In the genomic region with DNA sequence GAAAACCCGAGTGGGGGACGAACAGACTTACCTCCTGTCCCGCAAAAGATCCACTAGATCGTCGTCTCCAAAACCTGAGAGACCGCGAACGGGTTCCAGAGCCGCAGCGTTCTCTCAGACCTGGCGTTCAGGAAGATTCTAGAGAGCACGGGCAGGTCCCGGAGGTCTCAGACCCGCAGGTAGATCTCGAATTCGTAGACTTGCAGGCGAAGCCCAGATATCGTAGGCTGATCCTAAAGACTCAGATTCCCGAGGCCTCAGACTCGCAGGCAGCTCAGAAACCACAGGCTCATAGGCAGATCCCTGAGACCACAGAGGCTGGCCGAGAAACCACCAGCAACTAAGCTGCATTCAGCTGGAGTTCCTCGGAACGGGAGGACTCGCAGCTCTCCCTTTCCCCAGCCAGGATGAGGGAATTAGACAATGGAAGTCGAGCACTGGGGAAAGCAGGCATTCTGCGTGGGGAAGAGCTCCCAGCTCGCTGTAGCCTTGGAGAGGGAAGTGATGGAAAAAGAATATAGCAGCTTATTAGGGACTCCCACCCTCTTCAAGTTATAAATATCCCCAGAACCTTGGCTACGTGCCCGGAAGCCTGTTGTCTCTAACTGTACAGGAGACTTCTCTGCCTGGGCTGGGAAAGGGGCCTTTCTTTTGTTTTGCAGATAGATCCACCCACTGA, we compare ENCODE assay signal across 8 cellular contexts. TPM values are rescaled to one million over a fixed set of nuclear protein-coding genes. Genes with fewer than 3 reads are reported as not detected.
DNase-seq lines count a peak whose midpoint lies in the region; ATAC-seq and TF ChIP-seq lines count a peak whose summit lies in the region.

TSS of gene ZNF436 (minus strand) at position 502 of the 679 bp plus-strand sequence. CDS start 1,831 bp downstream, outside the sequence.

- H3F3A ChIP-seq in GM23338 (replicated peaks; ENCODE audit: low read depth) = peaks cover 20% of the 10 kb centered on the region; the same call in 1 of the 2 replicates

- H3K36me3 Mint-ChIP-seq in GM23338 (ENCODE audit: low read depth) = peaks cover 7% of the 10 kb centered on the region; the same call in 2 of the 3 replicates

- intact Hi-C loops in lower leg skin (cut with DNase I; ENCODE audit: low total_unique reads) = no loop called here

- 0 to 1% methylated on average over 23 to 29 of the region's 29 CpGs for WGBS in lower leg skin, 2 donors

- H3K4me1 Mint-ChIP-seq in GM23338 = peaks cover 37% of the 10 kb centered on the region

- H3K9me2 ChIP-seq in GM23338 (ENCODE audit: insufficient read depth) = no peaks in the 10 kb centered on the region

- H4K20me1 ChIP-seq in GM23338 (replicated peaks; ENCODE audit: insufficient read depth) = peaks cover 39% of the 10 kb centered on the region

- H3K4me3 Mint-ChIP-seq in GM23338 = peak within 1 kb of the TSS; percentile 89

- H3K9me3 Mint-ChIP-seq in GM23338 = peaks cover 13% of the 10 kb centered on the region

- H3K27ac Mint-ChIP-seq in GM23338 = peak within 1 kb of the TSS; percentile 95

- H3K4me1 ChIP-seq in GM23338 (ENCODE audit: insufficient read depth) = peaks cover 30% of the 10 kb centered on the region

- DNase-seq in A172 (ENCODE audit: low spot score) (peak; percentile 48), GM23338 (ENCODE audit: low spot score) (peak; percentile 34), NCI-H345 treated with DMSO at 0.1 percent for 48 hours (lab: John Stamatoyannopoulos, UW; ENCODE audit: unreplicated experiment) (peak; percentile 89), lower leg skin (ENCODE audit: low spot score in 2 of 2) (peak; percentile 81 to 95)
- DNase-seq in activated CD4-positive, alpha-beta T cell treated with anti-CD3 and anti-CD28 coated beads, Interleukin-2, amount 50 U/mL, for 4 hours = peak; percentile 23 to 25
- peak; percentile 35 for DNase-seq in effector CD4-positive, alpha-beta T cell
- DNase-seq in stimulated activated CD4-positive, alpha-beta T cell treated with anti-CD3 and anti-CD28 coated beads, Interleukin-4, amount 100 ng/mL, for 24 hours = peak; percentile 29

- no peak for TF ChIP-seq CTCF in GM23338 (conservative IDR thresholded peaks at IDR 0.05; ENCODE audit: low read depth in 2 of 2)
- TF ChIP-seq CTCF in lower leg skin (IDR thresholded peaks at IDR 0.05) = no peak

- H3K79me2 ChIP-seq in GM23338 (replicated peaks; ENCODE audit: insufficient read depth) = no peaks in the 10 kb centered on the region

- H2AFZ ChIP-seq in GM23338 = peak within 1 kb of the TSS; percentile 99

- H3K36me3 ChIP-seq in GM23338 (ENCODE audit: insufficient read depth) = no peaks in the 10 kb centered on the region

- peaks cover 90% of the 10 kb centered on the region for H3K27me3 ChIP-seq in GM23338 (ENCODE audit: insufficient read depth)

- H3K27me3 Mint-ChIP-seq in GM23338 (ENCODE audit: insufficient read depth, low read depth, poor library complexity) = peaks cover 96% of the 10 kb centered on the region

- ATAC-seq in GM23338 (no peak), HG03439 (IDR thresholded peaks at IDR 0.05; ENCODE audit: unreplicated experiment) (no peak)

- TF ChIP-seq POLR2A in lower leg skin (IDR thresholded peaks at IDR 0.05) = no peak

- H3K27ac ChIP-seq in GM23338 (ENCODE audit: low read depth) = no peak within 1 kb of the TSS

- H3K4me2 ChIP-seq in GM23338 = peak within 1 kb of the TSS; percentile 98

- H3K4me3 ChIP-seq in GM23338 (peak within 1 kb of the TSS; percentile 93), lower leg skin (ENCODE audit: low read depth, poor library complexity, severe bottlenecking) (peak within 1 kb of the TSS; percentile 66)

TF ChIP-seq in GM23338, 12 proteins besides CTCF, POLR2A, EP300 and RAD21:
- no peak for TF ChIP-seq ZNF114 (CRISPR knock-in tag; IDR thresholded peaks at IDR 0.05)
- no peak for TF ChIP-seq EZH2phosphoT487 (IDR thresholded peaks at IDR 0.05; ENCODE audit: unreplicated experiment)
- TF ChIP-seq ZNF331 (CRISPR knock-in tag; IDR thresholded peaks at IDR 0.05; ENCODE audit: low read depth) = no peak
- no peak for TF ChIP-seq REST (IDR thresholded peaks at IDR 0.05; ENCODE audit: unreplicated experiment)
- TF ChIP-seq EZH2 (IDR thresholded peaks at IDR 0.05; ENCODE audit: low read depth, unreplicated experiment) = no peak
- TF ChIP-seq CREB1 (CRISPR knock-in tag; IDR thresholded peaks at IDR 0.05; ENCODE audit: low read depth) = no peak
- TF ChIP-seq NANOG (IDR thresholded peaks at IDR 0.05; ENCODE audit: borderline replicate concordance) = no peak
- TF ChIP-seq, protein P1, sequence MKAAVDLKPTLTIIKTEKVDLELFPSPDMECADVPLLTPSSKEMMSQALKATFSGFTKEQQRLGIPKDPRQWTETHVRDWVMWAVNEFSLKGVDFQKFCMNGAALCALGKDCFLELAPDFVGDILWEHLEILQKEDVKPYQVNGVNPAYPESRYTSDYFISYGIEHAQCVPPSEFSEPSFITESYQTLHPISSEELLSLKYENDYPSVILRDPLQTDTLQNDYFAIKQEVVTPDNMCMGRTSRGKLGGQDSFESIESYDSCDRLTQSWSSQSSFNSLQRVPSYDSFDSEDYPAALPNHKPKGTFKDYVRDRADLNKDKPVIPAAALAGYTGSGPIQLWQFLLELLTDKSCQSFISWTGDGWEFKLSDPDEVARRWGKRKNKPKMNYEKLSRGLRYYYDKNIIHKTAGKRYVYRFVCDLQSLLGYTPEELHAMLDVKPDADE (IDR thresholded peaks at IDR 0.05) = no peak
- TF ChIP-seq POLR2AphosphoS5 (IDR thresholded peaks at IDR 0.05; ENCODE audit: low read depth) = no peak
- no peak for TF ChIP-seq STAT1 (IDR thresholded peaks at IDR 0.05; ENCODE audit: unreplicated experiment)
- no peak for TF ChIP-seq JUNB (IDR thresholded peaks at IDR 0.05; ENCODE audit: unreplicated experiment)

RNA-seq across cellular contexts. Expression of gene ZNF436, which starts in this region (rescaled TPM):
- 7.5 and 8.2 TPM in 2 replicates for total RNA-seq in A172 (2014; rRNA removed; shearing (Covaris generic))
- 1.0 and 2.2 TPM in 2 replicates for total RNA-seq in GM23338 (2014; rRNA removed; shearing (Covaris generic))
- polyA plus RNA-seq in GM23338 (2016; fragmentation: Nextera tagmentation; extraction: Ambion mirVana) = 0.23 and 0.33 TPM in 2 replicates
- total RNA-seq in lower leg skin = 10 to 100 TPM; 19.1 to 41.6 (median 32.8) TPM

Comparison
In these comparisons a context has a peak if more than half of its experiments do, and no peak if none do; other contexts are left out.
1. DNase-seq: peak in every context shown above with its lines; median percentile 89 in NCI-H345 treated with DMSO at 0.1 percent for 48 hours; 88 in lower leg skin; 48 in A172; 35 in effector CD4-positive, alpha-beta T cell; 34 in GM23338; 29 in stimulated activated CD4-positive, alpha-beta T cell treated with anti-CD3 and anti-CD28 coated beads, Interleukin-4, amount 100 ng/mL, for 24 hours; 24 in activated CD4-positive, alpha-beta T cell treated with anti-CD3 and anti-CD28 coated beads, Interleukin-2, amount 50 U/mL, for 4 hours.